ENCODE assay signal across 24 cellular contexts in the genomic region with DNA sequence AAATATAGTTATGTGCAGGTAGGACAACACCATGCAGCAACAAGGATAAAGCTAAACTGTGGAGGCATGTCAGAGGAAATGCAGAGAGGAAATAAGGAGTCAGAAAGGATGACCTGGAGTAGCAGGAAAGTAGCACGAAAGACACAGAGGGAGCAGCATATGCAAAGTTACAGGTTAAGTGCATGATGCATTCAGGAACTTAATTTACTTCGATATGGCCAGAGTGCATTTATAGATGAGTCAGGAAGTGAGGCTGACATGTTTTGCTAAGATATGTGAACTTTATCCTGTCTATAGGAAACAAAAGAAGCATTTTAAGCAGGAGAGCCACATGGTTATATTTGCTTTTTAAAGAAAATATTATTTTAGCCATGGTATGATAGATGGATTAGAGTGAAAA. TPM values are rescaled to one million over a fixed set of nuclear protein-coding genes. Genes with fewer than 3 reads are reported as not detected.
"Had no signal": no experiment of that assay in that cellular context is flagged by ENCODE, and none has a peak within 500 bp of the region (broad histone marks: within the 10 kb centered on the region; RNA-seq: fewer than 3 reads in every experiment).

No MANE protein-coding gene starts in this region.

- H3K4me3 Mint-ChIP-seq: activated CD8-positive, alpha-beta T cell treated with anti-CD3 and anti-CD28 coated beads for 36 hours; activated naive CD4-positive, alpha-beta T cell treated with anti-CD3 and anti-CD28 coated beads, Interleukin-2, amount 50 U/mL, for 24 hours; activated T-cell treated with anti-CD3 and anti-CD28 coated beads, Interleukin-2, amount 50 U/mL, for 24 hours; nephron progenitor cell had no signal

- H3K27ac Mint-ChIP-seq: activated CD8-positive, alpha-beta T cell treated with anti-CD3 and anti-CD28 coated beads for 36 hours; activated naive CD4-positive, alpha-beta T cell treated with anti-CD3 and anti-CD28 coated beads, Interleukin-2, amount 50 U/mL, for 24 hours; activated T-cell treated with anti-CD3 and anti-CD28 coated beads, Interleukin-2, amount 50 U/mL, for 24 hours; activated T-helper 2 cell treated with anti-CD3 and anti-CD28 coated beads, Interferon-gamma antibody, Interleukin-2, Interleukin-4, amounts not matched to agents 10 μg/mL and 5 μg/mL and 100 μg/mL, durations not matched to agents 14 hours and 24 hours and 36 hours had no signal

- H3K9me3 ChIP-seq: breast epithelium, heart left ventricle, left lung, right atrium auricular region, stomach, vagina had no signal

- H3K27me3 Mint-ChIP-seq: activated CD8-positive, alpha-beta T cell treated with anti-CD3 and anti-CD28 coated beads for 36 hours; activated naive CD4-positive, alpha-beta T cell treated with anti-CD3 and anti-CD28 coated beads, Interleukin-2, amount 50 U/mL, for 24 hours; activated T-cell treated with anti-CD3 and anti-CD28 coated beads, Interleukin-2, amount 50 U/mL, for 24 hours had no signal

- H3K27ac ChIP-seq: breast epithelium, heart left ventricle, left lung, right atrium auricular region, skin epidermis, stomach, vagina had no signal

- DNase-seq: activated CD4-positive, alpha-beta T cell treated with anti-CD3 and anti-CD28 coated beads for 48 hours; activated CD4-positive, CD25-positive, alpha-beta regulatory T cell; activated CD8-positive, alpha-beta T cell treated with anti-CD3 and anti-CD28 coated beads for 36 hours; activated T-cell treated with anti-CD3 and anti-CD28 coated beads, Interleukin-2, amount 50 U/mL, for 24 hours; cerebellar nuclear complex; effector memory CD4-positive, alpha-beta T cell; heart left ventricle; kidney; left lung; midbrain; nephron progenitor cell; nucleus accumbens; posterior cingulate gyrus; stimulated activated CD4-positive, alpha-beta T cell treated with anti-CD3 and anti-CD28 coated beads, Interleukin-15, amount 100 ng/mL, for 24 hours; stimulated activated CD4-positive, alpha-beta T cell treated with anti-CD3 and anti-CD28 coated beads, Interleukin-4, amount 100 ng/mL, for 1 hour; stomach; trophoblast cell had no signal

- H3K9me3 Mint-ChIP-seq: activated CD8-positive, alpha-beta T cell treated with anti-CD3 and anti-CD28 coated beads for 36 hours; activated naive CD4-positive, alpha-beta T cell treated with anti-CD3 and anti-CD28 coated beads, Interleukin-2, amount 50 U/mL, for 24 hours; activated T-cell treated with anti-CD3 and anti-CD28 coated beads, Interleukin-2, amount 50 U/mL, for 24 hours; activated T-helper 2 cell treated with anti-CD3 and anti-CD28 coated beads, Interferon-gamma antibody, Interleukin-2, Interleukin-4, amounts not matched to agents 10 μg/mL and 5 μg/mL and 100 μg/mL, durations not matched to agents 14 hours and 24 hours and 36 hours; nephron progenitor cell had no signal

- H3K27me3 ChIP-seq: breast epithelium, heart left ventricle, left lung, right atrium auricular region, stomach, vagina had no signal

- H3K4me3 ChIP-seq: breast epithelium, heart left ventricle, left lung, right atrium auricular region, skin epidermis, stomach, vagina had no signal

- H3K36me3 ChIP-seq: breast epithelium, heart left ventricle, right atrium auricular region, vagina had no signal

RNA-seq across cellular contexts. Expression of a gene that starts 29.0 kb away (rescaled TPM):
- total RNA-seq: myocyte, right atrium auricular region had no signal
